Comparison of ENCODE assay signal across 1 cellular context in the genomic region with DNA sequence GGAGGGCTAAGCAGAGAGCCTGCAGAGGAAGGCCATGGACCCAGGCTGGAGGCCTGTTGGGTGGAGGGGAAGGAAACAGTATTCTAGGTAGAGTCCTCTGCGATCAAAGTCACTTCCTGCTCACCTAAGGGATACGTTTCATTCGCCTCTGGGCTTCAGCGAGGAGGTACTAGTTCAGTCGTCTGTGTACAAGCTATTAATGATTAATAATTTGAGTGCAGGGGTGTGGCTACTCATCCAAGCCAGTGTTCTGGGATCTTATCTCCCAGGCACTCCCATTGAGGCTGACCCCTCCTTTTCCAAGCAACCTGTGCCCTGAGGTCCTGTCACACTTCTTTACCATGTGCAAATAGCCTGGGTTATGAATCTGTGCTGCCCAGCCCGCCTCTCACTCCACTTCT.
TF ChIP-seq lines count a peak whose summit lies in the region.

No MANE protein-coding gene starts in this region.

TF ChIP-seq in HepG2, 621 proteins besides CTCF, POLR2A, EP300 and RAD21 (continued from another document and continues in another):
- TF ChIP-seq, protein P1, sequence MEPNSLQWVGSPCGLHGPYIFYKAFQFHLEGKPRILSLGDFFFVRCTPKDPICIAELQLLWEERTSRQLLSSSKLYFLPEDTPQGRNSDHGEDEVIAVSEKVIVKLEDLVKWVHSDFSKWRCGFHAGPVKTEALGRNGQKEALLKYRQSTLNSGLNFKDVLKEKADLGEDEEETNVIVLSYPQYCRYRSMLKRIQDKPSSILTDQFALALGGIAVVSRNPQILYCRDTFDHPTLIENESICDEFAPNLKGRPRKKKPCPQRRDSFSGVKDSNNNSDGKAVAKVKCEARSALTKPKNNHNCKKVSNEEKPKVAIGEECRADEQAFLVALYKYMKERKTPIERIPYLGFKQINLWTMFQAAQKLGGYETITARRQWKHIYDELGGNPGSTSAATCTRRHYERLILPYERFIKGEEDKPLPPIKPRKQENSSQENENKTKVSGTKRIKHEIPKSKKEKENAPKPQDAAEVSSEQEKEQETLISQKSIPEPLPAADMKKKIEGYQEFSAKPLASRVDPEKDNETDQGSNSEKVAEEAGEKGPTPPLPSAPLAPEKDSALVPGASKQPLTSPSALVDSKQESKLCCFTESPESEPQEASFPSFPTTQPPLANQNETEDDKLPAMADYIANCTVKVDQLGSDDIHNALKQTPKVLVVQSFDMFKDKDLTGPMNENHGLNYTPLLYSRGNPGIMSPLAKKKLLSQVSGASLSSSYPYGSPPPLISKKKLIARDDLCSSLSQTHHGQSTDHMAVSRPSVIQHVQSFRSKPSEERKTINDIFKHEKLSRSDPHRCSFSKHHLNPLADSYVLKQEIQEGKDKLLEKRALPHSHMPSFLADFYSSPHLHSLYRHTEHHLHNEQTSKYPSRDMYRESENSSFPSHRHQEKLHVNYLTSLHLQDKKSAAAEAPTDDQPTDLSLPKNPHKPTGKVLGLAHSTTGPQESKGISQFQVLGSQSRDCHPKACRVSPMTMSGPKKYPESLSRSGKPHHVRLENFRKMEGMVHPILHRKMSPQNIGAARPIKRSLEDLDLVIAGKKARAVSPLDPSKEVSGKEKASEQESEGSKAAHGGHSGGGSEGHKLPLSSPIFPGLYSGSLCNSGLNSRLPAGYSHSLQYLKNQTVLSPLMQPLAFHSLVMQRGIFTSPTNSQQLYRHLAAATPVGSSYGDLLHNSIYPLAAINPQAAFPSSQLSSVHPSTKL (CRISPR knock-in tag; IDR thresholded peaks at IDR 0.05) = peak; percentile 44; the same call in 1 of the 2 replicates
- TF ChIP-seq EHMT2 (IDR thresholded peaks at IDR 0.05; ENCODE audit: borderline replicate concordance, low read depth, low read length) (no peak), CC2D1A (CRISPR knock-in tag; IDR thresholded peaks at IDR 0.05) (no peak), GATAD2A (CRISPR knock-in tag; IDR thresholded peaks at IDR 0.05) (no peak), EEA1 (CRISPR knock-in tag; IDR thresholded peaks at IDR 0.05; ENCODE audit: borderline replicate concordance) (no peak), HNRNPUL1 (IDR thresholded peaks at IDR 0.05; ENCODE audit: low read depth, low read length) (no peak), ZNF615 (CRISPR knock-in tag; IDR thresholded peaks at IDR 0.05; ENCODE audit: borderline replicate concordance) (no peak), HES4 (CRISPR knock-in tag; IDR thresholded peaks at IDR 0.05; ENCODE audit: borderline replicate concordance) (no peak), JUNB (CRISPR knock-in tag; IDR thresholded peaks at IDR 0.05; ENCODE audit: borderline replicate concordance) (no peak), NBN (conservative IDR thresholded peaks at IDR 0.05) (no peak), SRSF9 (IDR thresholded peaks at IDR 0.05; ENCODE audit: borderline replicate concordance, insufficient read depth, low read depth, low read length, poor library complexity, severe bottlenecking) (no peak), ARID2 (CRISPR knock-in tag; IDR thresholded peaks at IDR 0.05; ENCODE audit: borderline replicate concordance) (no peak), ETV5 (CRISPR knock-in tag; IDR thresholded peaks at IDR 0.05; ENCODE audit: borderline replicate concordance) (peak; percentile 27; the same call in 1 of the 2 replicates), ZNF44 (CRISPR knock-in tag; IDR thresholded peaks at IDR 0.05) (no peak), ZFY (CRISPR knock-in tag; IDR thresholded peaks at IDR 0.05) (no peak), TAF1 (CRISPR knock-in tag; IDR thresholded peaks at IDR 0.05) (no peak), KDM5B (CRISPR knock-in tag; IDR thresholded peaks at IDR 0.05; ENCODE audit: borderline replicate concordance) (no peak), PHF20 (CRISPR knock-in tag; IDR thresholded peaks at IDR 0.05) (peak; percentile 41; the same call in 1 of the 2 replicates), ZBTB20 (CRISPR knock-in tag; IDR thresholded peaks at IDR 0.05; ENCODE audit: borderline replicate concordance, low read depth) (no peak), ZNF331 (CRISPR knock-in tag; IDR thresholded peaks at IDR 0.05) (no peak), ZNF546 (CRISPR knock-in tag; conservative IDR thresholded peaks at IDR 0.05) (no peak), SPEN (CRISPR knock-in tag; IDR thresholded peaks at IDR 0.05; ENCODE audit: low read depth) (0 out of 2 replicates have a peak, but pooled peaks have one; percentile 23), PRMT3 (CRISPR knock-in tag; IDR thresholded peaks at IDR 0.05; ENCODE audit: borderline replicate concordance, low read depth) (no peak), SNAPC2 (CRISPR knock-in tag; IDR thresholded peaks at IDR 0.05) (0 out of 2 replicates have a peak, but pooled peaks have one; percentile 66), REPIN1 (CRISPR knock-in tag; IDR thresholded peaks at IDR 0.05; ENCODE audit: borderline replicate concordance, low read depth) (no peak), ZSCAN29 (CRISPR knock-in tag; conservative IDR thresholded peaks at IDR 0.05) (no peak), NR2F2 (IDR thresholded peaks at IDR 0.05; ENCODE audit: borderline replicate concordance, low read depth) (no peak), ZNF367 (CRISPR knock-in tag; IDR thresholded peaks at IDR 0.05; ENCODE audit: borderline replicate concordance) (no peak), ZNF543 (CRISPR knock-in tag; IDR thresholded peaks at IDR 0.05) (no peak), ELF1 (CRISPR knock-in tag; IDR thresholded peaks at IDR 0.05) (peak; percentile 33; the same call in 1 of the 2 replicates)
- TF ChIP-seq, protein P2, sequence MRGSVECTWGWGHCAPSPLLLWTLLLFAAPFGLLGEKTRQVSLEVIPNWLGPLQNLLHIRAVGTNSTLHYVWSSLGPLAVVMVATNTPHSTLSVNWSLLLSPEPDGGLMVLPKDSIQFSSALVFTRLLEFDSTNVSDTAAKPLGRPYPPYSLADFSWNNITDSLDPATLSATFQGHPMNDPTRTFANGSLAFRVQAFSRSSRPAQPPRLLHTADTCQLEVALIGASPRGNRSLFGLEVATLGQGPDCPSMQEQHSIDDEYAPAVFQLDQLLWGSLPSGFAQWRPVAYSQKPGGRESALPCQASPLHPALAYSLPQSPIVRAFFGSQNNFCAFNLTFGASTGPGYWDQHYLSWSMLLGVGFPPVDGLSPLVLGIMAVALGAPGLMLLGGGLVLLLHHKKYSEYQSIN (CRISPR knock-in tag; IDR thresholded peaks at IDR 0.05; ENCODE audit: borderline replicate concordance) = no peak
- TF ChIP-seq, protein P3, sequence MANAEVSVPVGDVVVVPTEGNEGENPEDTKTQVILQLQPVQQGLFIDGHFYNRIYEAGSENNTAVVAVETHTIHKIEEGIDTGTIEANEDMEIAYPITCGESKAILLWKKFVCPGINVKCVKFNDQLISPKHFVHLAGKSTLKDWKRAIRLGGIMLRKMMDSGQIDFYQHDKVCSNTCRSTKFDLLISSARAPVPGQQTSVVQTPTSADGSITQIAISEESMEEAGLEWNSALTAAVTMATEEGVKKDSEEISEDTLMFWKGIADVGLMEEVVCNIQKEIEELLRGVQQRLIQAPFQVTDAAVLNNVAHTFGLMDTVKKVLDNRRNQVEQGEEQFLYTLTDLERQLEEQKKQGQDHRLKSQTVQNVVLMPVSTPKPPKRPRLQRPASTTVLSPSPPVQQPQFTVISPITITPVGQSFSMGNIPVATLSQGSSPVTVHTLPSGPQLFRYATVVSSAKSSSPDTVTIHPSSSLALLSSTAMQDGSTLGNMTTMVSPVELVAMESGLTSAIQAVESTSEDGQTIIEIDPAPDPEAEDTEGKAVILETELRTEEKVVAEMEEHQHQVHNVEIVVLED (CRISPR knock-in tag; IDR thresholded peaks at IDR 0.05; ENCODE audit: borderline replicate concordance) = no peak
- TF ChIP-seq, protein P4, sequence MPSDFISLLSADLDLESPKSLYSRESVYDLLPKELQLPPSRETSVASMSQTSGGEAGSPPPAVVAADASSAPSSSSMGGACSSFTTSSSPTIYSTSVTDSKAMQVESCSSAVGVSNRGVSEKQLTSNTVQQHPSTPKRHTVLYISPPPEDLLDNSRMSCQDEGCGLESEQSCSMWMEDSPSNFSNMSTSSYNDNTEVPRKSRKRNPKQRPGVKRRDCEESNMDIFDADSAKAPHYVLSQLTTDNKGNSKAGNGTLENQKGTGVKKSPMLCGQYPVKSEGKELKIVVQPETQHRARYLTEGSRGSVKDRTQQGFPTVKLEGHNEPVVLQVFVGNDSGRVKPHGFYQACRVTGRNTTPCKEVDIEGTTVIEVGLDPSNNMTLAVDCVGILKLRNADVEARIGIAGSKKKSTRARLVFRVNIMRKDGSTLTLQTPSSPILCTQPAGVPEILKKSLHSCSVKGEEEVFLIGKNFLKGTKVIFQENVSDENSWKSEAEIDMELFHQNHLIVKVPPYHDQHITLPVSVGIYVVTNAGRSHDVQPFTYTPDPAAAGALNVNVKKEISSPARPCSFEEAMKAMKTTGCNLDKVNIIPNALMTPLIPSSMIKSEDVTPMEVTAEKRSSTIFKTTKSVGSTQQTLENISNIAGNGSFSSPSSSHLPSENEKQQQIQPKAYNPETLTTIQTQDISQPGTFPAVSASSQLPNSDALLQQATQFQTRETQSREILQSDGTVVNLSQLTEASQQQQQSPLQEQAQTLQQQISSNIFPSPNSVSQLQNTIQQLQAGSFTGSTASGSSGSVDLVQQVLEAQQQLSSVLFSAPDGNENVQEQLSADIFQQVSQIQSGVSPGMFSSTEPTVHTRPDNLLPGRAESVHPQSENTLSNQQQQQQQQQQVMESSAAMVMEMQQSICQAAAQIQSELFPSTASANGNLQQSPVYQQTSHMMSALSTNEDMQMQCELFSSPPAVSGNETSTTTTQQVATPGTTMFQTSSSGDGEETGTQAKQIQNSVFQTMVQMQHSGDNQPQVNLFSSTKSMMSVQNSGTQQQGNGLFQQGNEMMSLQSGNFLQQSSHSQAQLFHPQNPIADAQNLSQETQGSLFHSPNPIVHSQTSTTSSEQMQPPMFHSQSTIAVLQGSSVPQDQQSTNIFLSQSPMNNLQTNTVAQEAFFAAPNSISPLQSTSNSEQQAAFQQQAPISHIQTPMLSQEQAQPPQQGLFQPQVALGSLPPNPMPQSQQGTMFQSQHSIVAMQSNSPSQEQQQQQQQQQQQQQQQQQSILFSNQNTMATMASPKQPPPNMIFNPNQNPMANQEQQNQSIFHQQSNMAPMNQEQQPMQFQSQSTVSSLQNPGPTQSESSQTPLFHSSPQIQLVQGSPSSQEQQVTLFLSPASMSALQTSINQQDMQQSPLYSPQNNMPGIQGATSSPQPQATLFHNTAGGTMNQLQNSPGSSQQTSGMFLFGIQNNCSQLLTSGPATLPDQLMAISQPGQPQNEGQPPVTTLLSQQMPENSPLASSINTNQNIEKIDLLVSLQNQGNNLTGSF (CRISPR knock-in tag; IDR thresholded peaks at IDR 0.05) = no peak
- TF ChIP-seq, protein P5, sequence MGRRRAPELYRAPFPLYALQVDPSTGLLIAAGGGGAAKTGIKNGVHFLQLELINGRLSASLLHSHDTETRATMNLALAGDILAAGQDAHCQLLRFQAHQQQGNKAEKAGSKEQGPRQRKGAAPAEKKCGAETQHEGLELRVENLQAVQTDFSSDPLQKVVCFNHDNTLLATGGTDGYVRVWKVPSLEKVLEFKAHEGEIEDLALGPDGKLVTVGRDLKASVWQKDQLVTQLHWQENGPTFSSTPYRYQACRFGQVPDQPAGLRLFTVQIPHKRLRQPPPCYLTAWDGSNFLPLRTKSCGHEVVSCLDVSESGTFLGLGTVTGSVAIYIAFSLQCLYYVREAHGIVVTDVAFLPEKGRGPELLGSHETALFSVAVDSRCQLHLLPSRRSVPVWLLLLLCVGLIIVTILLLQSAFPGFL (CRISPR knock-in tag; IDR thresholded peaks at IDR 0.05) = no peak
- TF ChIP-seq, protein P6, sequence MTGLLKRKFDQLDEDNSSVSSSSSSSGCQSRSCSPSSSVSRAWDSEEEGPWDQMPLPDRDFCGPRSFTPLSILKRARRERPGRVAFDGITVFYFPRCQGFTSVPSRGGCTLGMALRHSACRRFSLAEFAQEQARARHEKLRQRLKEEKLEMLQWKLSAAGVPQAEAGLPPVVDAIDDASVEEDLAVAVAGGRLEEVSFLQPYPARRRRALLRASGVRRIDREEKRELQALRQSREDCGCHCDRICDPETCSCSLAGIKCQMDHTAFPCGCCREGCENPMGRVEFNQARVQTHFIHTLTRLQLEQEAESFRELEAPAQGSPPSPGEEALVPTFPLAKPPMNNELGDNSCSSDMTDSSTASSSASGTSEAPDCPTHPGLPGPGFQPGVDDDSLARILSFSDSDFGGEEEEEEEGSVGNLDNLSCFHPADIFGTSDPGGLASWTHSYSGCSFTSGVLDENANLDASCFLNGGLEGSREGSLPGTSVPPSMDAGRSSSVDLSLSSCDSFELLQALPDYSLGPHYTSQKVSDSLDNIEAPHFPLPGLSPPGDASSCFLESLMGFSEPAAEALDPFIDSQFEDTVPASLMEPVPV (CRISPR knock-in tag; IDR thresholded peaks at IDR 0.05) = no peak
- TF ChIP-seq, protein P7, sequence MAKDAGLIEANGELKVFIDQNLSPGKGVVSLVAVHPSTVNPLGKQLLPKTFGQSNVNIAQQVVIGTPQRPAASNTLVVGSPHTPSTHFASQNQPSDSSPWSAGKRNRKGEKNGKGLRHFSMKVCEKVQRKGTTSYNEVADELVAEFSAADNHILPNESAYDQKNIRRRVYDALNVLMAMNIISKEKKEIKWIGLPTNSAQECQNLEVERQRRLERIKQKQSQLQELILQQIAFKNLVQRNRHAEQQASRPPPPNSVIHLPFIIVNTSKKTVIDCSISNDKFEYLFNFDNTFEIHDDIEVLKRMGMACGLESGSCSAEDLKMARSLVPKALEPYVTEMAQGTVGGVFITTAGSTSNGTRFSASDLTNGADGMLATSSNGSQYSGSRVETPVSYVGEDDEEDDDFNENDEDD (CRISPR knock-in tag; IDR thresholded peaks at IDR 0.05; ENCODE audit: borderline replicate concordance) = no peak
- TF ChIP-seq, protein P8, sequence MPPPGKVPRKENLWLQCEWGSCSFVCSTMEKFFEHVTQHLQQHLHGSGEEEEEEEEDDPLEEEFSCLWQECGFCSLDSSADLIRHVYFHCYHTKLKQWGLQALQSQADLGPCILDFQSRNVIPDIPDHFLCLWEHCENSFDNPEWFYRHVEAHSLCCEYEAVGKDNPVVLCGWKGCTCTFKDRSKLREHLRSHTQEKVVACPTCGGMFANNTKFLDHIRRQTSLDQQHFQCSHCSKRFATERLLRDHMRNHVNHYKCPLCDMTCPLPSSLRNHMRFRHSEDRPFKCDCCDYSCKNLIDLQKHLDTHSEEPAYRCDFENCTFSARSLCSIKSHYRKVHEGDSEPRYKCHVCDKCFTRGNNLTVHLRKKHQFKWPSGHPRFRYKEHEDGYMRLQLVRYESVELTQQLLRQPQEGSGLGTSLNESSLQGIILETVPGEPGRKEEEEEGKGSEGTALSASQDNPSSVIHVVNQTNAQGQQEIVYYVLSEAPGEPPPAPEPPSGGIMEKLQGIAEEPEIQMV (CRISPR knock-in tag; IDR thresholded peaks at IDR 0.05; ENCODE audit: low read depth) = no peak
